In genomic region chr13:49649244-49649962, GRCh38 we compare ENCODE assay signal across 9 cellular contexts. TPM values are rescaled to one million over a fixed set of nuclear protein-coding genes. Genes with fewer than 3 reads are reported as not detected.
DNase-seq lines count a peak whose midpoint lies in the region; ATAC-seq, FAIRE-seq and TF ChIP-seq lines count a peak whose summit lies in the region.
"Had no signal": no experiment of that assay in that cellular context is flagged by ENCODE, and none has a peak within 500 bp of the region (broad histone marks: within the 10 kb centered on the region; RNA-seq: fewer than 3 reads in every experiment).

No MANE protein-coding gene starts in this region.

- no peak overlapping the region for H3K9ac ChIP-seq in OCI-LY3 (ENCODE audit: low read length)

- H3K4me2 ChIP-seq in OCI-LY3 (ENCODE audit: low read length) = no peak overlapping the region

- FAIRE-seq in G401.6 (lab: Jason Lieb, UNC) (peak; percentile 93), pancreas (lab: Jason Lieb, UNC) (no peak)

- H3K27ac ChIP-seq in OCI-LY3 (ENCODE audit: low read length) = no peak overlapping the region
- no peak overlapping the region for H3K27ac ChIP-seq in pancreas

- H3K4me1 ChIP-seq in OCI-LY3 (ENCODE audit: low read length) = peaks cover 4% of the 10 kb centered on the region; the same call in 1 of the 2 replicates
- H3K4me1 ChIP-seq in pancreas = no peaks in the 10 kb centered on the region

- H3K27me3 Mint-ChIP-seq in activated T-cell treated with anti-CD3 and anti-CD28 coated beads, Interleukin-2, amount 50 U/mL, for 4 hours (ENCODE audit: low read depth) = no peaks in the 10 kb centered on the region

- no peak overlapping the region for H2AFZ ChIP-seq in OCI-LY3 (ENCODE audit: low read depth, low read length)

- no peaks in the 10 kb centered on the region for H3K36me3 ChIP-seq in OCI-LY3 (replicated peaks; ENCODE audit: low read depth, low read length)
- H3K36me3 ChIP-seq in pancreas = no peaks in the 10 kb centered on the region

- no peaks in the 10 kb centered on the region for H3K27me3 ChIP-seq in OCI-LY3 (ENCODE audit: low read depth, low read length)
- H3K27me3 ChIP-seq in pancreas = no peaks in the 10 kb centered on the region

- peaks cover 9% of the 10 kb centered on the region for H3K4me1 Mint-ChIP-seq in activated T-cell treated with anti-CD3 and anti-CD28 coated beads, Interleukin-2, amount 50 U/mL, for 4 hours (ENCODE audit: low read depth)

- TF ChIP-seq CTCF in OCI-LY3 (IDR thresholded peaks at IDR 0.05; ENCODE audit: low read depth, low read length) (0 out of 2 replicates have a peak, but pooled peaks have one; percentile 6), pancreas (IDR thresholded peaks at IDR 0.05) (no peak)

- H3K4me3 ChIP-seq in OCI-LY3 (ENCODE audit: low read length) = no peak overlapping the region
- H3K4me3 ChIP-seq in pancreas = no peak overlapping the region

- no peaks in the 10 kb centered on the region for H4K20me1 ChIP-seq in OCI-LY3 (ENCODE audit: insufficient read depth, low read length)

- 22 to 35% methylated on average over 5 of the region's 5 CpGs for WGBS in pancreas, 2 donors

- intact Hi-C loops in pancreas (cut with DNase I) = no loop called here

- DNase-seq in fibroblast of gingiva (ENCODE audit: low read depth) (peak; percentile 38), pancreas (no peak), medulla oblongata (ENCODE audit: extremely low spot score) (no peak), epidermal melanocyte (ENCODE audit: insufficient read length, low spot score) (no peak)
- no peak for DNase-seq in activated T-cell treated with anti-CD3 and anti-CD28 coated beads, Interleukin-2, amount 50 U/mL, for 4 hours
- DNase-seq: NCI-H446 had no signal

- H3K79me2 ChIP-seq in OCI-LY3 (ENCODE audit: low read length) = no peaks in the 10 kb centered on the region

- ATAC-seq in pancreas (peak; percentile 35 to 84 (median 60)), GM18867 (IDR thresholded peaks at IDR 0.05; ENCODE audit: unreplicated experiment) (no peak)
- no peak for ATAC-seq in activated T-cell treated with anti-CD3 and anti-CD28 coated beads, Interleukin-2, amount 50 U/mL, for 4 hours

- H3K9me3 ChIP-seq in OCI-LY3 (ENCODE audit: insufficient read depth, low read length) (no peaks in the 10 kb centered on the region), pancreas (no peaks in the 10 kb centered on the region)

- H3K4me3 Mint-ChIP-seq in activated T-cell treated with anti-CD3 and anti-CD28 coated beads, Interleukin-2, amount 50 U/mL, for 4 hours = no peak overlapping the region

- H3K36me3 Mint-ChIP-seq in activated T-cell treated with anti-CD3 and anti-CD28 coated beads, Interleukin-2, amount 50 U/mL, for 4 hours (ENCODE audit: insufficient read depth) = no peaks in the 10 kb centered on the region

- H3K9me3 Mint-ChIP-seq in activated T-cell treated with anti-CD3 and anti-CD28 coated beads, Interleukin-2, amount 50 U/mL, for 4 hours = no peaks in the 10 kb centered on the region

RNA-seq across cellular contexts. Expression of gene ARL11, which starts 21.1 kb away (rescaled TPM):
- 1 to 10 TPM in 1 of 6 donors, under 1 TPM in 5; 0.05 to 1.5 (median 0.17) TPM for total RNA-seq in pancreas
- under 1 TPM; 0.19 to 0.23 TPM for polyA plus RNA-seq in pancreas
- under 1 TPM; 0.10 to 0.30 (median 0.18) TPM for total RNA-seq in activated T-cell treated with anti-CD3 and anti-CD28 coated beads, Interleukin-2, amount 50 U/mL, for 4 hours

RNA-seq across cellular contexts. Expression of gene EBPL, which starts 41.9 kb away (rescaled TPM):
- 10 to 100 TPM; 23.8 to 44.0 (median 34.0) TPM for total RNA-seq in pancreas
- polyA plus RNA-seq in pancreas = 10 to 100 TPM; 44.4 to 46.4 TPM
- total RNA-seq in activated T-cell treated with anti-CD3 and anti-CD28 coated beads, Interleukin-2, amount 50 U/mL, for 4 hours = 10 to 100 TPM; 36.5 to 59.1 (median 53.4) TPM

Comparison
In these comparisons a context has a peak if more than half of its experiments do, and no peak if none do; other contexts are left out.
1. ATAC-seq: peak in pancreas (4 of 4); none in activated T-cell treated with anti-CD3 and anti-CD28 coated beads, Interleukin-2, amount 50 U/mL, for 4 hours (0 of 2) and GM18867 (single experiment).